ENCODE assay signal across 1 cellular context in genomic region chr5:540215-541147, GRCh38.
TF ChIP-seq lines count a peak whose summit lies in the region.

No MANE protein-coding gene starts in this region.

TF ChIP-seq in HEK293, 187 proteins besides CTCF, POLR2A, EP300 and RAD21 (continued from another document):
- TF ChIP-seq, protein P1, sequence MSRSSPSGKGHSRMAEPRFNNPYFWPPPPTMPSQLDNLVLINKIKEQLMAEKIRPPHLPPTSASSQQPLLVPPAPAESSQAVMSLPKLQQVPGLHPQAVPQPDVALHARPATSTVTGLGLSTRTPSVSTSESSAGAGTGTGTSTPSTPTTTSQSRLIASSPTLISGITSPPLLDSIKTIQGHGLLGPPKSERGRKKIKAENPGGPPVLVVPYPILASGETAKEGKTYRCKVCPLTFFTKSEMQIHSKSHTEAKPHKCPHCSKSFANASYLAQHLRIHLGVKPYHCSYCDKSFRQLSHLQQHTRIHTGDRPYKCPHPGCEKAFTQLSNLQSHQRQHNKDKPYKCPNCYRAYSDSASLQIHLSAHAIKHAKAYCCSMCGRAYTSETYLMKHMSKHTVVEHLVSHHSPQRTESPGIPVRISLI (tag by site-specific recombination; IDR thresholded peaks at IDR 0.05): no peak
- TF ChIP-seq ZNF148 (tag by site-specific recombination; IDR thresholded peaks at IDR 0.05; ENCODE audit: borderline replicate concordance) (no peak), ZNF404 (tag by site-specific recombination; IDR thresholded peaks at IDR 0.05) (no peak), ZNF292 (tag by site-specific recombination; IDR thresholded peaks at IDR 0.05; ENCODE audit: borderline replicate concordance, low read depth) (no peak)
